Comparison of ENCODE assay signal across 11 cellular contexts in genomic region chr11:6297831-6298230, GRCh38. TPM values are rescaled to one million over a fixed set of nuclear protein-coding genes. Genes with fewer than 3 reads are reported as not detected.
A peak's percentile ranks its signal among the peaks of the same experiment; 100 is the strongest.
DNase-seq lines count a peak whose midpoint lies in the region; ATAC-seq and TF ChIP-seq lines count a peak whose summit lies in the region.
"Had no signal": no experiment of that assay in that cellular context is flagged by ENCODE, and none has a peak within 500 bp of the region (broad histone marks: within the 10 kb centered on the region; RNA-seq: fewer than 3 reads in every experiment).

No MANE protein-coding gene starts in this region.

- no peaks in the 10 kb centered on the region for H3K9me3 Mint-ChIP-seq in activated CD4-positive, alpha-beta memory T cell treated with anti-CD3 and anti-CD28 coated beads for 36 hours
- H3K9me3 Mint-ChIP-seq: T-helper 2 cell treated with Interferon-gamma antibody and Interleukin-4, amounts not matched to agents 5 μg/mL and 100 μg/mL, for 36 hours had no signal

- DNase-seq in AG20443 (ENCODE audit: low spot score) (peak; percentile 27), GM23248 (peak; percentile 29), kidney glomerular epithelial cell (lab: John Stamatoyannopoulos, UW) (peak; percentile 44)
- DNase-seq in activated CD4-positive, alpha-beta memory T cell treated with anti-CD3 and anti-CD28 coated beads for 36 hours: no peak
- DNase-seq: activated naive CD4-positive, alpha-beta T cell had no signal

- no peak overlapping the region for H3K27ac Mint-ChIP-seq in activated CD4-positive, alpha-beta memory T cell treated with anti-CD3 and anti-CD28 coated beads for 36 hours
- H3K27ac Mint-ChIP-seq: T-helper 2 cell treated with Interferon-gamma antibody and Interleukin-4, amounts not matched to agents 5 μg/mL and 100 μg/mL, for 36 hours had no signal

- H2AFZ ChIP-seq in GM23248 (no peak overlapping the region), SU-DHL-6 (ENCODE audit: low read depth, low read length, severe bottlenecking) (no peak overlapping the region)

- no peaks in the 10 kb centered on the region for H3K9me2 ChIP-seq in GM23248 (ENCODE audit: insufficient read depth)
- H3K9me2 ChIP-seq in SU-DHL-6 (replicated peaks; ENCODE audit: insufficient read depth, low read length): no peaks in the 10 kb centered on the region

- H3K27me3 Mint-ChIP-seq in activated CD4-positive, alpha-beta memory T cell treated with anti-CD3 and anti-CD28 coated beads for 36 hours: peaks cover 5% of the 10 kb centered on the region

- in situ Hi-C loops in GM23248 (cut with MboI): no loop called here

- H3K4me3 Mint-ChIP-seq in activated CD4-positive, alpha-beta memory T cell treated with anti-CD3 and anti-CD28 coated beads for 36 hours: no peak overlapping the region
- H3K4me3 Mint-ChIP-seq: T-helper 2 cell treated with Interferon-gamma antibody and Interleukin-4, amounts not matched to agents 5 μg/mL and 100 μg/mL, for 36 hours had no signal

- H3K36me3 ChIP-seq in GM23248 (ENCODE audit: low read depth) (no peaks in the 10 kb centered on the region), SU-DHL-6 (ENCODE audit: low read length) (no peaks in the 10 kb centered on the region)

- intact Hi-C loops in activated CD4-positive, alpha-beta memory T cell treated with anti-CD3 and anti-CD28 coated beads for 36 hours (cut with micrococcal nuclease): loop anchor here (1.0 to 5.0 kb wide), 3 partner anchors 17 to 276 kb away; no protein-coding TSS in a partner anchor

- TF ChIP-seq CTCF in SU-DHL-6 (IDR thresholded peaks at IDR 0.05; ENCODE audit: insufficient read depth, low read length, poor library complexity, severe bottlenecking): peak; percentile 16

- ATAC-seq in HG02852 (IDR thresholded peaks at IDR 0.05; ENCODE audit: unreplicated experiment) (no peak), GM18505 (IDR thresholded peaks at IDR 0.05; ENCODE audit: unreplicated experiment) (no peak), GM18511 (IDR thresholded peaks at IDR 0.05; ENCODE audit: unreplicated experiment) (no peak)

- H3K9me3 ChIP-seq in GM23248 (ENCODE audit: low read depth): no peaks in the 10 kb centered on the region
- no peaks in the 10 kb centered on the region for H3K9me3 ChIP-seq in SU-DHL-6 (ENCODE audit: insufficient read depth, low read length)

- 44 to 64% methylated on average over 1 of the region's 1 CpG for WGBS in GM23248 (ENCODE audit: low coverage in 1 of 2, low lambda C conversion rate in 2 of 2, missing lambda C conversion rate in 2 of 2), 2 experiments

- POLR2A ChIA-PET in activated CD4-positive, alpha-beta memory T cell treated with anti-CD3 and anti-CD28 coated beads for 36 hours (lab: Charles Lee): no interaction called here

- H3K9ac ChIP-seq in GM23248: no peak overlapping the region
- H3K9ac ChIP-seq in SU-DHL-6 (ENCODE audit: low read length): no peak overlapping the region

- H3K36me3 Mint-ChIP-seq in activated CD4-positive, alpha-beta memory T cell treated with anti-CD3 and anti-CD28 coated beads for 36 hours: no peaks in the 10 kb centered on the region

- H3K4me1 ChIP-seq in GM23248 (ENCODE audit: insufficient read depth): no peaks in the 10 kb centered on the region

- H3K79me2 ChIP-seq in GM23248 (ENCODE audit: insufficient read depth) (no peaks in the 10 kb centered on the region), SU-DHL-6 (ENCODE audit: insufficient read depth, low read length) (no peaks in the 10 kb centered on the region)

- H3K4me3 ChIP-seq in GM23248 (no peak overlapping the region), SU-DHL-6 (ENCODE audit: insufficient read depth, low read length, poor library complexity, severe bottlenecking) (no peak overlapping the region)

- CTCF ChIA-PET in activated CD4-positive, alpha-beta memory T cell treated with anti-CD3 and anti-CD28 coated beads for 36 hours (lab: Charles Lee): interaction anchor here (0.6 to 5.1 kb wide), 11 partner anchors 45 to 515 kb away, joined by 3 to 37 read pairs (median 4); no protein-coding TSS in a partner anchor

- H3K4me1 Mint-ChIP-seq in activated CD4-positive, alpha-beta memory T cell treated with anti-CD3 and anti-CD28 coated beads for 36 hours (ENCODE audit: low read depth): no peaks in the 10 kb centered on the region

- H3K27ac ChIP-seq in GM23248: no peak overlapping the region
- H3K27ac ChIP-seq in SU-DHL-6 (ENCODE audit: low read depth, low read length): no peak overlapping the region

- no peaks in the 10 kb centered on the region for H4K20me1 ChIP-seq in GM23248 (ENCODE audit: insufficient read depth)
- no peaks in the 10 kb centered on the region for H4K20me1 ChIP-seq in SU-DHL-6 (ENCODE audit: low read depth, low read length)

- H3K27me3 ChIP-seq in GM23248 (replicated peaks; ENCODE audit: insufficient read depth): no peaks in the 10 kb centered on the region
- no peaks in the 10 kb centered on the region for H3K27me3 ChIP-seq in SU-DHL-6 (ENCODE audit: low read length)

- no peak overlapping the region for H3K4me2 ChIP-seq in GM23248 (ENCODE audit: unreplicated experiment)
- no peak overlapping the region for H3K4me2 ChIP-seq in SU-DHL-6 (ENCODE audit: low read depth, low read length, poor library complexity, severe bottlenecking)

- H3F3A ChIP-seq in GM23248 (ENCODE audit: insufficient read depth): no peaks in the 10 kb centered on the region
- H3F3A ChIP-seq in SU-DHL-6 (ENCODE audit: insufficient read depth): no peaks in the 10 kb centered on the region

- TF ChIP-seq POLR2A in GM18505 (IDR thresholded peaks at IDR 0.05; ENCODE audit: borderline replicate concordance, extremely low read depth, insufficient read depth, insufficient read length): no peak

RNA-seq across cellular contexts. Expression of gene CAVIN3, which starts 22.5 kb away (rescaled TPM):
- total RNA-seq in GM23248 (2014; rRNA removed; shearing (Covaris generic)): 392 and 456 TPM in 2 replicates
- 290 and 301 TPM in 2 replicates for polyA plus RNA-seq in GM23248 (2016; fragmentation: Nextera tagmentation; extraction: Ambion mirVana)
- total RNA-seq in activated CD4-positive, alpha-beta memory T cell treated with anti-CD3 and anti-CD28 coated beads for 36 hours: 10 to 100 TPM; 27.3 to 29.2 TPM

RNA-seq across cellular contexts. Expression of gene CCKBR, which starts 38.2 kb away (rescaled TPM):
- total RNA-seq in GM23248 (2014; rRNA removed; shearing (Covaris generic)): not detected in 2 replicates
- not detected in 2 replicates for polyA plus RNA-seq in GM23248 (2016; fragmentation: Nextera tagmentation; extraction: Ambion mirVana)
- not detected for total RNA-seq in activated CD4-positive, alpha-beta memory T cell treated with anti-CD3 and anti-CD28 coated beads for 36 hours
- total RNA-seq: renal cortical epithelial cell had no signal

RNA-seq across cellular contexts. Expression of gene CNGA4, which starts 58.9 kb away (rescaled TPM):
- total RNA-seq in GM23248 (2014; rRNA removed; shearing (Covaris generic)): not detected in 2 replicates
- polyA plus RNA-seq in GM23248 (2016; fragmentation: Nextera tagmentation; extraction: Ambion mirVana): not detected in 2 replicates
- not detected for total RNA-seq in activated CD4-positive, alpha-beta memory T cell treated with anti-CD3 and anti-CD28 coated beads for 36 hours

Comparison
In these comparisons a context has a peak if more than half of its experiments do, and no peak if none do; other contexts are left out.
1. RNA of gene CAVIN3, which starts 22.5 kb away (total RNA-seq): 392 to 456 TPM in GM23248; 27.3 to 29.2 TPM in activated CD4-positive, alpha-beta memory T cell treated with anti-CD3 and anti-CD28 coated beads for 36 hours; every median in the first group is over 10 times any median in the second.